ENCODE assay signal across 13 cellular contexts in the genomic region with DNA sequence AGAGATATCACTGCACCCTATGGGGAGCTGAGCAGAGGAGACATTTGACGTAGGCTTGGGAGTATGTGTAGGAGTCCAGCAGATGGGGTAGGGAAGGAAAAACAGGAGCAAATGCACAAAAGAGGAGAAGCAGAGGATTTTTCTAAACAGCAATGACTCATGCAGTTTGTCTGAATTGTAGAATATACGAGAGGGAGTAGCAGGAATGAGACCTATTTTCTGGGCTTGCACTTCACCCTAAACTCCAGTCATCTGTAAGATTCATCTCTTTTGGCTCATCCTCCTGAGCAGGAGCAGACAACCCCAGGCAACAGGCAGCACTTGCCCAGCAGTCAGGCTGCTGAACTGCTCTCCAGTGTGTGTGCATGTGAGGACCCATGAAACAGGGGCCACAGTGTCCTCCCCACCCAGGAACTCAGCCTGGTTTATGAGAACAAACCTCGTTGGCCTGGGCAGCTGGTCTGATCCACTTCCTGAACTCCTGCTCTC.
DNase-seq lines count a peak whose midpoint lies in the region; ATAC-seq and TF ChIP-seq lines count a peak whose summit lies in the region.
"Had no signal": no experiment of that assay in that cellular context is flagged by ENCODE, and none has a peak within 500 bp of the region (broad histone marks: within the 10 kb centered on the region; RNA-seq: fewer than 3 reads in every experiment).

No MANE protein-coding gene starts in this region.

- H3K4me3 ChIP-seq in fibroblast of lung (replicated peaks in 1 of 4; ENCODE audit: control extremely low read depth in 1 of 4, insufficient read depth in 1 of 4, low read depth in 3 of 4, low read length in 4 of 4), result no peak overlapping the region
- H3K4me3 ChIP-seq in osteoblast (ENCODE audit: insufficient read depth, low read length), result peak overlapping the region; percentile 34
- no peak overlapping the region for H3K4me3 ChIP-seq in left ventricle myocardium inferior
- H3K4me3 ChIP-seq: adrenal gland had no signal

- TF ChIP-seq CTCF in fibroblast of lung (conservative IDR thresholded peaks at IDR 0.05 in 1 of 2, IDR thresholded peaks at IDR 0.05 in 1 of 2; ENCODE audit: low read depth in 1 of 2, low read length in 2 of 2) (no peak), osteoblast (IDR thresholded peaks at IDR 0.05; ENCODE audit: extremely low read depth, low read depth, low read length) (no peak), left ventricle myocardium inferior (IDR thresholded peaks at IDR 0.05; ENCODE audit: borderline replicate concordance) (no peak)

- H3K27ac ChIP-seq in fibroblast of lung (ENCODE audit: insufficient read depth, low read length) (no peak overlapping the region), osteoblast (ENCODE audit: low read depth, low read length) (peak overlapping the region; percentile 64), left ventricle myocardium inferior (replicated peaks) (no peak overlapping the region)

- H2AFZ ChIP-seq in fibroblast of lung (ENCODE audit: low read length), result no peak overlapping the region
- no peak overlapping the region for H2AFZ ChIP-seq in osteoblast (ENCODE audit: low read length)

- no peaks in the 10 kb centered on the region for H3K36me3 ChIP-seq in fibroblast of lung (ENCODE audit: control insufficient read depth, insufficient read depth, low read length)
- H3K36me3 ChIP-seq in osteoblast (ENCODE audit: insufficient read depth, low read length), result no peaks in the 10 kb centered on the region
- no peaks in the 10 kb centered on the region for H3K36me3 ChIP-seq in left ventricle myocardium inferior
- H3K36me3 ChIP-seq: adrenal gland had no signal

- H3K9me3 ChIP-seq in fibroblast of lung (ENCODE audit: control insufficient read depth, insufficient read depth, low read depth, low read length) (no peaks in the 10 kb centered on the region), osteoblast (ENCODE audit: low read depth, low read length) (no peaks in the 10 kb centered on the region), left ventricle myocardium inferior (replicated peaks) (no peaks in the 10 kb centered on the region)
- H3K9me3 ChIP-seq: adrenal gland had no signal

- no peaks in the 10 kb centered on the region for H3K79me2 ChIP-seq in fibroblast of lung (ENCODE audit: control insufficient read depth, insufficient read depth, low read length)
- peaks cover 2% of the 10 kb centered on the region for H3K79me2 ChIP-seq in osteoblast (ENCODE audit: insufficient read depth, low read length)

- H3K27me3 ChIP-seq in fibroblast of lung (ENCODE audit: control insufficient read depth, insufficient read depth, low read length) (no peaks in the 10 kb centered on the region), osteoblast (ENCODE audit: insufficient read depth, low read length) (no peaks in the 10 kb centered on the region), left ventricle myocardium inferior (ENCODE audit: low read depth) (no peaks in the 10 kb centered on the region)
- H3K27me3 ChIP-seq: adrenal gland had no signal

- ATAC-seq in left lobe of liver, result no peak
- no peak for ATAC-seq in HG02870 (IDR thresholded peaks at IDR 0.05; ENCODE audit: unreplicated experiment)
- ATAC-seq in GM18858 (IDR thresholded peaks at IDR 0.05; ENCODE audit: unreplicated experiment), result no peak

- H3K4me2 ChIP-seq in fibroblast of lung (ENCODE audit: extremely low read depth, insufficient read depth, low read length) (no peak overlapping the region), osteoblast (ENCODE audit: insufficient read depth, low read length) (peak overlapping the region; percentile 27)

- no peaks in the 10 kb centered on the region for H4K20me1 ChIP-seq in fibroblast of lung (ENCODE audit: control insufficient read depth, extremely low read depth, insufficient read depth, low read length)
- no peaks in the 10 kb centered on the region for H4K20me1 ChIP-seq in osteoblast (ENCODE audit: insufficient read depth, low read length)

- DNase-seq in AG08395 (ENCODE audit: low spot score) (peak; percentile 33), NCI-H446 treated with DMSO at 0.1 percent for 48 hours (lab: John Stamatoyannopoulos, UW) (peak; percentile 34), fibroblast of lung (ENCODE audit: low read depth in 2 of 2) (peak; percentile 47 to 79), osteoblast (ENCODE audit: insufficient read length, low spot score, missing footprints) (no peak), left lobe of liver (ENCODE audit: low spot score) (no peak), left ventricle myocardium inferior (no peak)
- DNase-seq: activated CD4-positive, alpha-beta T cell treated with anti-CD3 and anti-CD28 coated beads for 48 hours; activated T-cell treated with anti-CD3 and anti-CD28 coated beads, Interleukin-2, amount 50 U/mL, for 48 hours; adrenal gland; DND-41; stimulated activated CD4-positive, alpha-beta T cell treated with anti-CD3 and anti-CD28 coated beads, Interleukin-12 subunit alpha, Interleukin-12 subunit beta, amount 100 ng/mL, for 4 hours had no signal

- intact Hi-C loops in left ventricle myocardium inferior (cut with micrococcal nuclease), result no loop called here

- H3K4me1 ChIP-seq in fibroblast of lung (ENCODE audit: control insufficient read depth, extremely low read depth, insufficient read depth, low read length) (peaks cover 33% of the 10 kb centered on the region), osteoblast (ENCODE audit: insufficient read depth, low read length) (peaks cover 75% of the 10 kb centered on the region), left ventricle myocardium inferior (peaks cover 29% of the 10 kb centered on the region)

- H3K9ac ChIP-seq in fibroblast of lung (ENCODE audit: insufficient read depth, low read length), result no peak overlapping the region

Comparison
In these comparisons a context has a peak if more than half of its experiments do, and no peak if none do; other contexts are left out.
1. DNase-seq: peak in AG08395 (single experiment), NCI-H446 treated with DMSO at 0.1 percent for 48 hours (single experiment) and fibroblast of lung (2 of 2); none in osteoblast (single experiment), left lobe of liver (single experiment) and left ventricle myocardium inferior (single experiment).